Comparison of ENCODE assay signal across 8 cellular contexts in the genomic region with DNA sequence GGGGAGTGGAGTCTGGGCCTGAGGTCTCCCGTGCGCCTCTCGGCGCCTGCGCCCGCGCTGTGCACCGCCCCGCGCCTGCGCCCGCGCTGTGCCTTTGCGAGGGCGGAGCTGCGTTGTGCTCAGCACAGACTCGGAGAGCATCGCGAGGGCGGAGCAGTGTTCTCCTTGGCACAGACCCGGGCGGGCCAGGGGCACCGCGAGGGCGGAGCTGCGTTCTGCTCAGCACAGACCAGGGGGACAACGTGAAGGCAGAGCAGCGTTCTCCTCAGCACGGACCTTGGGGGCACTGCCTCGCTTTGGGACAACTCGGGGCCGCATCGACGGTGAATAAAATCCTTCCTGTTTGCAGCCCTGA.
DNase-seq lines count a peak whose midpoint lies in the region; ATAC-seq and TF ChIP-seq lines count a peak whose summit lies in the region.
"Not testable (repeated sequence)": the region's sequence is repeated elsewhere in the genome, so short reads cannot be mapped to it uniquely, and the experiment has no call there.

No MANE protein-coding gene starts in this region.

- H3K4me1 ChIP-seq in fibroblast of lung (ENCODE audit: control insufficient read depth, extremely low read depth, insufficient read depth, low read length); lung (ENCODE audit: control insufficient read depth in 2 of 2, insufficient read depth in 2 of 2, low read length in 2 of 2); sigmoid colon: not testable (repeated sequence)

- H3K4me2 ChIP-seq in fibroblast of lung (ENCODE audit: extremely low read depth, insufficient read depth, low read length): not testable (repeated sequence)

- DNase-seq in CD4-positive, alpha-beta T cell; activated naive CD8-positive, alpha-beta T cell treated with anti-CD3 and anti-CD28 coated beads, Interleukin-2, amount 10 ng/mL, durations not matched to agents 7 days and 5 days; lung (ENCODE audit: low spot score): not testable (repeated sequence)
- DNase-seq in NB4 (ENCODE audit: low read depth) (peak; percentile 76), fibroblast of lung (ENCODE audit: low read depth in 2 of 2) (peak; percentile 24 to 49), sigmoid colon (peak; percentile 21)

- not testable (repeated sequence) for TF ChIP-seq POLR2A in NB4 (IDR thresholded peaks at IDR 0.05; ENCODE audit: extremely low read depth, insufficient read length); sigmoid colon (IDR thresholded peaks at IDR 0.05)

- H3K79me2 ChIP-seq in fibroblast of lung (ENCODE audit: control insufficient read depth, insufficient read depth, low read length): not testable (repeated sequence)

- CTCF ChIA-PET in CD4-positive, alpha-beta T cell (lab: Charles Lee): not testable (repeated sequence)

- not testable (repeated sequence) for H3K36me3 ChIP-seq in fibroblast of lung (ENCODE audit: control insufficient read depth, insufficient read depth, low read length); lung (ENCODE audit: control insufficient read depth in 2 of 2, insufficient read depth in 2 of 2, low read length in 2 of 2); sigmoid colon

- not testable (repeated sequence) for H3K4me1 Mint-ChIP-seq in CD4-positive, alpha-beta T cell (ENCODE audit: low read depth); activated naive CD8-positive, alpha-beta T cell treated with anti-CD3 and anti-CD28 coated beads, Interleukin-2, amount 10 ng/mL, durations not matched to agents 7 days and 5 days

- TF ChIP-seq CTCF in CD4-positive, alpha-beta T cell (IDR thresholded peaks at IDR 0.05); NB4 (IDR thresholded peaks at IDR 0.05; ENCODE audit: low read depth, low read length); fibroblast of lung (conservative IDR thresholded peaks at IDR 0.05 in 1 of 2, IDR thresholded peaks at IDR 0.05 in 1 of 2; ENCODE audit: low read depth in 1 of 2, low read length in 2 of 2); lung (IDR thresholded peaks at IDR 0.05; ENCODE audit: control extremely low read depth, extremely low read depth); sigmoid colon (IDR thresholded peaks at IDR 0.05): not testable (repeated sequence)

- H3K4me3 Mint-ChIP-seq in CD4-positive, alpha-beta T cell: not testable (repeated sequence)
- H3K4me3 Mint-ChIP-seq in activated naive CD8-positive, alpha-beta T cell treated with anti-CD3 and anti-CD28 coated beads, Interleukin-2, amount 10 ng/mL, durations not matched to agents 7 days and 5 days: peak overlapping the region; percentile 22

- not testable (repeated sequence) for TF ChIP-seq EP300 in sigmoid colon (IDR thresholded peaks at IDR 0.05)

- not testable (repeated sequence) for H3K27ac ChIP-seq in CD4-positive, alpha-beta T cell (ENCODE audit: low read depth, low read length); fibroblast of lung (ENCODE audit: insufficient read depth, low read length); lung (ENCODE audit: low read depth in 1 of 2, low read length in 1 of 2)
- peak overlapping the region in 1 of 4 donors; percentile 43 for H3K27ac ChIP-seq in sigmoid colon

- intact Hi-C loops in CD4-positive, alpha-beta T cell (cut with DNase I, micrococcal nuclease); sigmoid colon (cut with DNase I): not testable (repeated sequence)

- POLR2A ChIA-PET in CD4-positive, alpha-beta T cell (lab: Charles Lee); activated naive CD8-positive, alpha-beta T cell treated with anti-CD3 and anti-CD28 coated beads, Interleukin-2, amount 10 ng/mL, durations not matched to agents 7 days and 5 days (lab: Charles Lee): not testable (repeated sequence)

- not testable (repeated sequence) for H3K27ac Mint-ChIP-seq in CD4-positive, alpha-beta T cell; activated naive CD8-positive, alpha-beta T cell treated with anti-CD3 and anti-CD28 coated beads, Interleukin-2, amount 10 ng/mL, durations not matched to agents 7 days and 5 days

- H3K36me3 Mint-ChIP-seq in CD4-positive, alpha-beta T cell (ENCODE audit: low read depth); activated naive CD8-positive, alpha-beta T cell treated with anti-CD3 and anti-CD28 coated beads, Interleukin-2, amount 10 ng/mL, durations not matched to agents 7 days and 5 days: not testable (repeated sequence)

- not testable (repeated sequence) for H4K20me1 ChIP-seq in fibroblast of lung (ENCODE audit: control insufficient read depth, extremely low read depth, insufficient read depth, low read length)

- not testable (repeated sequence) for H3K9me3 ChIP-seq in CD4-positive, alpha-beta T cell (ENCODE audit: control insufficient read depth, low read length); fibroblast of lung (ENCODE audit: control insufficient read depth, insufficient read depth, low read depth, low read length); lung (ENCODE audit: control insufficient read depth in 2 of 2, insufficient read depth in 1 of 2, low read length in 1 of 2); sigmoid colon

- H3K27me3 ChIP-seq in CD4-positive, alpha-beta T cell (ENCODE audit: control insufficient read depth, insufficient read depth, low read length); fibroblast of lung (ENCODE audit: control insufficient read depth, insufficient read depth, low read length); lung (ENCODE audit: control insufficient read depth, insufficient read depth); sigmoid colon: not testable (repeated sequence)

- H3K4me3 ChIP-seq in NB4 (ENCODE audit: low read depth, low read length): peak overlapping the region; percentile 50
- peak overlapping the region in 1 of 4 experiments; percentile 52 for H3K4me3 ChIP-seq in fibroblast of lung (replicated peaks in 1 of 4; ENCODE audit: control extremely low read depth in 1 of 4, insufficient read depth in 1 of 4, low read depth in 3 of 4, low read length in 4 of 4)
- not testable (repeated sequence) for H3K4me3 ChIP-seq in lung
- H3K4me3 ChIP-seq in sigmoid colon: peak overlapping the region in 3 of 4 donors; percentile 18 to 55 (median 48)

- H3K9me3 Mint-ChIP-seq in CD4-positive, alpha-beta T cell; activated naive CD8-positive, alpha-beta T cell treated with anti-CD3 and anti-CD28 coated beads, Interleukin-2, amount 10 ng/mL, durations not matched to agents 7 days and 5 days: not testable (repeated sequence)

- H2AFZ ChIP-seq in fibroblast of lung (ENCODE audit: low read length): not testable (repeated sequence)

- H3K27me3 Mint-ChIP-seq in CD4-positive, alpha-beta T cell; activated naive CD8-positive, alpha-beta T cell treated with anti-CD3 and anti-CD28 coated beads, Interleukin-2, amount 10 ng/mL, durations not matched to agents 7 days and 5 days: not testable (repeated sequence)

- WGBS in lung, 2 donors: 7 to 15% methylated on average over 17 to 24 of the region's 34 CpGs
- 11 to 21% methylated on average over 26 of the region's 34 CpGs for WGBS in sigmoid colon, 2 donors

- H3K9ac ChIP-seq in fibroblast of lung (ENCODE audit: insufficient read depth, low read length): not testable (repeated sequence)

- ATAC-seq in CD4-positive, alpha-beta T cell (ENCODE audit: poor library complexity): peak; percentile 46
- ATAC-seq in GM19463 (IDR thresholded peaks at IDR 0.05; ENCODE audit: unreplicated experiment): peak; percentile 100
- peak; percentile 100 for ATAC-seq in HG02885 (IDR thresholded peaks at IDR 0.05; ENCODE audit: poor library complexity, unreplicated experiment)
- peak; percentile 95 for ATAC-seq in activated naive CD8-positive, alpha-beta T cell treated with anti-CD3 and anti-CD28 coated beads, Interleukin-2, amount 10 ng/mL, durations not matched to agents 7 days and 5 days (ENCODE audit: low read depth)
- ATAC-seq in lung (ENCODE audit: insufficient read depth, low FRiP score): peak; percentile 99

Comparison
In these comparisons a context has a peak if more than half of its experiments do, and no peak if none do; other contexts are left out.
1. ATAC-seq: peak in every context shown above with its lines; median percentile 100 in GM19463; 100 in HG02885; 99 in lung; 95 in activated naive CD8-positive, alpha-beta T cell treated with anti-CD3 and anti-CD28 coated beads, Interleukin-2, amount 10 ng/mL, durations not matched to agents 7 days and 5 days; 46 in CD4-positive, alpha-beta T cell.